Comparison of ENCODE assay signal across 16 cellular contexts in genomic region chr14:101064121-101064661, GRCh38.
"Had no signal": no experiment of that assay in that cellular context is flagged by ENCODE, and none has a peak within 500 bp of the region (broad histone marks: within the 10 kb centered on the region; RNA-seq: fewer than 3 reads in every experiment).

No MANE protein-coding gene starts in this region.

- DNase-seq: activated CD4-positive, alpha-beta memory T cell treated with anti-CD3 and anti-CD28 coated beads, Interleukin-2, amount 10 ng/mL, durations not matched to agents 7 days and 5 days; activated CD4-positive, alpha-beta T cell treated with anti-CD3 and anti-CD28 coated beads for 36 hours; activated naive CD4-positive, alpha-beta T cell treated with Interleukin-2 at 50 U/mL for 16 hours; caudate nucleus; effector memory CD4-positive, alpha-beta T cell; retina; stimulated activated naive CD4-positive, alpha-beta T cell treated with Interleukin-2 at 50 U/mL for 16 hours; T-cell; T1000 had no signal

- ATAC-seq: activated CD4-positive, alpha-beta T cell treated with anti-CD3 and anti-CD28 coated beads for 36 hours; T-cell had no signal

- H3K4me1 Mint-ChIP-seq: activated CD4-positive, alpha-beta memory T cell treated with anti-CD3 and anti-CD28 coated beads, Interleukin-2, amount 10 ng/mL, durations not matched to agents 7 days and 5 days; activated CD4-positive, alpha-beta T cell treated with anti-CD3 and anti-CD28 coated beads for 36 hours; T-cell had no signal

- H3K4me3 Mint-ChIP-seq: activated CD4-positive, alpha-beta memory T cell treated with anti-CD3 and anti-CD28 coated beads, Interleukin-2, amount 10 ng/mL, durations not matched to agents 7 days and 5 days; activated CD4-positive, alpha-beta T cell treated with anti-CD3 and anti-CD28 coated beads for 36 hours; T-cell; type B pancreatic cell had no signal

- H3K27ac Mint-ChIP-seq: activated CD4-positive, alpha-beta memory T cell treated with anti-CD3 and anti-CD28 coated beads, Interleukin-2, amount 10 ng/mL, durations not matched to agents 7 days and 5 days; activated CD4-positive, alpha-beta T cell treated with anti-CD3 and anti-CD28 coated beads for 36 hours; T-cell; type B pancreatic cell had no signal

- H3K27me3 ChIP-seq: ovary had no signal

- H3K27me3 Mint-ChIP-seq: activated CD4-positive, alpha-beta memory T cell treated with anti-CD3 and anti-CD28 coated beads, Interleukin-2, amount 10 ng/mL, durations not matched to agents 7 days and 5 days had no signal

- H3K36me3 ChIP-seq: ovary had no signal

- H3K27ac ChIP-seq: coronary artery, epithelial cell of prostate, ovary, SK-N-MC, VCaP had no signal

- H3K4me3 ChIP-seq: coronary artery, ovary, SK-N-MC, smooth muscle cell had no signal

- H3K36me3 Mint-ChIP-seq: T-cell, type B pancreatic cell had no signal

- H3K9me3 ChIP-seq: ovary had no signal
